21 cellular contexts compared by ENCODE assay signal in genomic region chr5:54177058-54177457, GRCh38.
A peak's percentile ranks its signal among the peaks of the same experiment; 100 is the strongest.
DNase-seq lines count a peak whose midpoint lies in the region; ATAC-seq and TF ChIP-seq lines count a peak whose summit lies in the region.
"Had no signal": no experiment of that assay in that cellular context is flagged by ENCODE, and none has a peak within 500 bp of the region (broad histone marks: within the 10 kb centered on the region; RNA-seq: fewer than 3 reads in every experiment).

No MANE protein-coding gene starts in this region.

- H3K9me3 ChIP-seq in heart left ventricle (peaks cover 0 to 9% (median 0%) of the 10 kb centered on the region in 12 donors), endodermal cell (ENCODE audit: control insufficient read depth, low read length) (no peaks in the 10 kb centered on the region)
- H3K9me3 ChIP-seq: BLaER1, Peyer's patch had no signal

- H3K36me3 Mint-ChIP-seq in endodermal cell (ENCODE audit: low read depth) = no peaks in the 10 kb centered on the region
- H3K36me3 Mint-ChIP-seq in nephron progenitor cell (ENCODE audit: low read depth) = peaks cover 11% of the 10 kb centered on the region

- H3K4me1 ChIP-seq in heart left ventricle (peaks cover 0 to 24% (median 10%) of the 10 kb centered on the region in 12 donors), endodermal cell (ENCODE audit: control insufficient read depth, insufficient read depth, low read length) (peaks cover 10% of the 10 kb centered on the region)

- H3K9me3 Mint-ChIP-seq in endodermal cell = peaks cover 5% of the 10 kb centered on the region
- peaks cover 20% of the 10 kb centered on the region for H3K9me3 Mint-ChIP-seq in nephron progenitor cell

- WGBS in heart left ventricle, 4 donors = 90 to 95% (median 92%) methylated on average over 2 of the region's 2 CpGs
- WGBS in endodermal cell (ENCODE audit: insufficient coverage in 1 of 2, insufficient read length in 1 of 2), 2 experiments = 86% methylated on average over 2 of the region's 2 CpGs; no CpG with 5 or more reads in 1 of the 2 experiments

- H3K27ac ChIP-seq in heart left ventricle = no peak overlapping the region
- peak overlapping the region; percentile 98 for H3K27ac ChIP-seq in endodermal cell (ENCODE audit: low read depth, low read length)
- H3K27ac ChIP-seq: BLaER1, SK-N-MC had no signal

- no peak for TF ChIP-seq POLR2A in heart left ventricle (IDR thresholded peaks at IDR 0.05)

- peaks cover 35% of the 10 kb centered on the region for H3K4me1 Mint-ChIP-seq in endodermal cell
- H3K4me1 Mint-ChIP-seq in nephron progenitor cell = peaks cover 74% of the 10 kb centered on the region

- intact Hi-C loops in Right ventricle myocardium superior (cut with DNase I) = no loop called here
- intact Hi-C loops in heart left ventricle (cut with DNase I) = no loop called here

- no peak overlapping the region for H3K4me3 Mint-ChIP-seq in endodermal cell
- H3K4me3 Mint-ChIP-seq in nephron progenitor cell = no peak overlapping the region

- peak; percentile 12 for ATAC-seq in Right ventricle myocardium superior (ENCODE audit: poor library complexity)
- no peak for ATAC-seq in heart left ventricle
- no peak for ATAC-seq in HG03045 (IDR thresholded peaks at IDR 0.05; ENCODE audit: unreplicated experiment)
- no peak for ATAC-seq in GM18873 (IDR thresholded peaks at IDR 0.05; ENCODE audit: low FRiP score, unreplicated experiment)
- ATAC-seq: HepG2 had no signal

- DNase-seq in Right ventricle myocardium superior (no peak), heart left ventricle (no peak), endodermal cell (no peak), nephron progenitor cell (no peak), mucosa of gallbladder (ENCODE audit: low spot score) (no peak)
- DNase-seq: CD4-positive, alpha-beta memory T cell; DMS153; GDM1; GOT3; KBM-7; NCI-H1048; NCI-H1436; NCI-H2029; NCI-H2171; NCI-H526; Peyer's patch had no signal

- peak overlapping the region; percentile 42 for H3K27ac Mint-ChIP-seq in endodermal cell
- peak overlapping the region; percentile 30 for H3K27ac Mint-ChIP-seq in nephron progenitor cell
- H3K27ac Mint-ChIP-seq: CD4-positive, alpha-beta memory T cell had no signal

- H3K27me3 Mint-ChIP-seq in endodermal cell (ENCODE audit: insufficient read depth) = no peaks in the 10 kb centered on the region
- H3K27me3 Mint-ChIP-seq in nephron progenitor cell (ENCODE audit: low read depth, poor library complexity) = peaks cover 2% of the 10 kb centered on the region
- H3K27me3 Mint-ChIP-seq: CD4-positive, alpha-beta memory T cell had no signal

- no peak for TF ChIP-seq CTCF in heart left ventricle (IDR thresholded peaks at IDR 0.05)
- no peak for TF ChIP-seq CTCF in endodermal cell (conservative IDR thresholded peaks at IDR 0.05)
- no peak for TF ChIP-seq CTCF in nephron progenitor cell (IDR thresholded peaks at IDR 0.05)

- H3K27me3 ChIP-seq in heart left ventricle (no peaks in the 10 kb centered on the region), endodermal cell (ENCODE audit: control insufficient read depth, insufficient read depth, low read length, poor library complexity, severe bottlenecking) (no peaks in the 10 kb centered on the region)
- H3K27me3 ChIP-seq: BLaER1, Peyer's patch had no signal

- no peak overlapping the region for H3K4me3 ChIP-seq in heart left ventricle
- no peak overlapping the region for H3K4me3 ChIP-seq in endodermal cell (ENCODE audit: low read length)
- H3K4me3 ChIP-seq: BLaER1, Peyer's patch, SK-N-MC had no signal

- H3K9ac ChIP-seq in endodermal cell (ENCODE audit: extremely low read depth, low read length, poor library complexity, severe bottlenecking) = no peak overlapping the region
- H3K9ac ChIP-seq: BLaER1 had no signal

- no peaks in the 10 kb centered on the region for H3K36me3 ChIP-seq in heart left ventricle
- H3K36me3 ChIP-seq in endodermal cell (ENCODE audit: control insufficient read depth, insufficient read depth, low read length) = no peaks in the 10 kb centered on the region
- H3K36me3 ChIP-seq: Peyer's patch had no signal
